Comparison of ENCODE assay signal across 27 cellular contexts in genomic region chr1:223803211-223803610, GRCh38.
"Had no signal": no experiment of that assay in that cellular context is flagged by ENCODE, and none has a peak within 500 bp of the region (broad histone marks: within the 10 kb centered on the region; RNA-seq: fewer than 3 reads in every experiment).

No MANE protein-coding gene starts in this region.

- H3K27ac ChIP-seq: colonic mucosa, foreskin keratinocyte, heart right ventricle, left ventricle myocardium inferior, ovary, psoas muscle, right atrium auricular region, suprapubic skin, transverse colon had no signal

- H3K4me3 ChIP-seq: colonic mucosa, heart right ventricle, left ventricle myocardium inferior, ovary, psoas muscle, right atrium auricular region, smooth muscle cell, suprapubic skin, transverse colon had no signal

- H3K4me1 ChIP-seq: colonic mucosa, foreskin keratinocyte, heart right ventricle, psoas muscle, right atrium auricular region, suprapubic skin, transverse colon had no signal

- H3K27me3 ChIP-seq: colonic mucosa, foreskin keratinocyte, heart right ventricle, ovary, right atrium auricular region, suprapubic skin, transverse colon had no signal

- H3K36me3 ChIP-seq: ovary had no signal

- DNase-seq: activated CD4-positive, alpha-beta memory T cell treated with anti-CD3 and anti-CD28 coated beads, Interleukin-2, amount 10 ng/mL, durations not matched to agents 7 days and 5 days; activated CD4-positive, alpha-beta T cell treated with anti-CD3 and anti-CD28 coated beads for 1 hour; activated CD4-positive, alpha-beta T cell treated with anti-CD3 and anti-CD28 coated beads, Interleukin-2, amount 10 ng/mL, durations not matched to agents 7 days and 5 days; activated CD8-positive, alpha-beta memory T cell treated with anti-CD3 and anti-CD28 coated beads, Interleukin-2, amount 50 U/mL, for 48 hours; activated gamma-delta T cell treated with Interleukin-2 at 50 U/mL for 16 hours; activated naive CD4-positive, alpha-beta T cell treated with anti-CD3 and anti-CD28 coated beads, Interleukin-2, amount 50 U/mL, for 16 hours; activated T-cell treated with anti-CD3 and anti-CD28 coated beads, Interleukin-2, amount 50 U/mL, for 24 hours; amniotic stem cell; colonic mucosa; endodermal cell; foreskin keratinocyte; heart right ventricle; kidney glomerular epithelial cell; left ventricle myocardium inferior; naive thymus-derived CD4-positive, alpha-beta T cell; ovary; psoas muscle; stimulated activated CD4-positive, alpha-beta T cell treated with anti-CD3 and anti-CD28 coated beads, Interleukin-1b, Interleukin-23, amount 100 ng/mL, for 48 hours; stimulated activated CD4-positive, alpha-beta T cell treated with anti-CD3 and anti-CD28 coated beads, Interleukin-4, amount 100 ng/mL, for 4 hours; stimulated activated CD8-positive, alpha-beta memory T cell treated with anti-CD3 and anti-CD28 coated beads, Interleukin-4, amount 100 ng/mL, for 48 hours; stimulated activated naive CD8-positive, alpha-beta T cell treated with anti-CD3 and anti-CD28 coated beads, Interleukin-15, amount 100 ng/mL, for 72 hours; SW 1271; T-helper 9 cell; transverse colon had no signal

- H3K9me3 ChIP-seq: colonic mucosa, ovary, psoas muscle, right atrium auricular region, suprapubic skin, transverse colon had no signal
